Comparison of ENCODE assay signal across 9 cellular contexts in genomic region chr3:194095464-194095863, GRCh38. TPM values are rescaled to one million over a fixed set of nuclear protein-coding genes. Genes with fewer than 3 reads are reported as not detected.
DNase-seq lines count a peak whose midpoint lies in the region; ATAC-seq and TF ChIP-seq lines count a peak whose summit lies in the region.
"Had no signal": no experiment of that assay in that cellular context is flagged by ENCODE, and none has a peak within 500 bp of the region (broad histone marks: within the 10 kb centered on the region; RNA-seq: fewer than 3 reads in every experiment).

No MANE protein-coding gene starts in this region.

- 42% methylated on average over 4 of the region's 4 CpGs for WGBS in right cardiac atrium

- H3K4me1 ChIP-seq in Panc1 (ENCODE audit: control insufficient read depth, insufficient read depth, low read length) (peaks cover 30% of the 10 kb centered on the region), right cardiac atrium (ENCODE audit: control insufficient read depth, insufficient read depth, low read length) (peaks cover 15% of the 10 kb centered on the region)
- no peaks in the 10 kb centered on the region for H3K4me1 ChIP-seq in effector memory CD4-positive, alpha-beta T cell (ENCODE audit: control insufficient read depth, insufficient read depth, low read length, poor library complexity, severe bottlenecking)

- intact Hi-C loops in Panc1 (cut with micrococcal nuclease; ENCODE audit: unreplicated experiment), result no loop called here
- intact Hi-C loops in right cardiac atrium (cut with DNase I), result no loop called here

- no peaks in the 10 kb centered on the region for H3K36me3 ChIP-seq in Panc1 (ENCODE audit: control insufficient read depth, insufficient read depth, low read length)
- H3K36me3 ChIP-seq in effector memory CD4-positive, alpha-beta T cell (ENCODE audit: control insufficient read depth, insufficient read depth, low read length), result no peaks in the 10 kb centered on the region

- H3K4me3 ChIP-seq in Panc1 (ENCODE audit: low read depth in 2 of 2, low read length in 2 of 2) (no peak overlapping the region), right cardiac atrium (ENCODE audit: low read length) (no peak overlapping the region)
- H3K4me3 ChIP-seq in effector memory CD4-positive, alpha-beta T cell (ENCODE audit: insufficient read depth, low read depth, low read length, poor library complexity, severe bottlenecking), result no peak overlapping the region

- POLR2A ChIA-PET in Panc1 (lab: Charles Lee), result no interaction called here

- peak; percentile 11 for DNase-seq in stimulated activated CD4-positive, alpha-beta T cell treated with anti-CD3 and anti-CD28 coated beads, Interleukin-15, amount 100 ng/mL, for 24 hours
- no peak for DNase-seq in stimulated activated CD4-positive, alpha-beta T cell treated with anti-CD3 and anti-CD28 coated beads, Interleukin-4, amount 100 ng/mL, for 24 hours
- DNase-seq in Panc1 (ENCODE audit: low read depth, low spot score) (no peak), right cardiac atrium (peak; percentile 68 to 88 (median 77)), D341Med (ENCODE audit: low spot score) (no peak)
- no peak for DNase-seq in effector memory CD4-positive, alpha-beta T cell
- no peak for DNase-seq in activated naive CD4-positive, alpha-beta T cell (lab: John Stamatoyannopoulos, UW)
- DNase-seq: activated CD8-positive, alpha-beta memory T cell treated with anti-CD3 and anti-CD28 coated beads, Interleukin-2, amount 50 U/mL, for 4 hours had no signal

- ATAC-seq in Panc1 (no peak), right cardiac atrium (peak; percentile 73 to 74), HG02884 (IDR thresholded peaks at IDR 0.05; ENCODE audit: unreplicated experiment) (no peak)

- in situ Hi-C loops in Panc1 (cut with HindIII; ENCODE audit: low pct_unique_long_range_greater_than_20kb, low sequenced_read_pairs), result no loop called here

- H3K27ac ChIP-seq in Panc1 (ENCODE audit: low read length) (0 out of 2 replicates have a peak overlapping the region, but pooled peaks have one; percentile 26), right cardiac atrium (ENCODE audit: low read length) (no peak overlapping the region)
- H3K27ac ChIP-seq in effector memory CD4-positive, alpha-beta T cell (ENCODE audit: insufficient read depth, low read length, poor library complexity, severe bottlenecking), result no peak overlapping the region

- H3K9me3 ChIP-seq in Panc1 (ENCODE audit: control insufficient read depth, insufficient read depth, low read depth, low read length) (no peaks in the 10 kb centered on the region), right cardiac atrium (ENCODE audit: control insufficient read depth, low read length) (no peaks in the 10 kb centered on the region)
- no peaks in the 10 kb centered on the region for H3K9me3 ChIP-seq in effector memory CD4-positive, alpha-beta T cell (ENCODE audit: control insufficient read depth, low read length)

- no peak for TF ChIP-seq CTCF in Panc1 (IDR thresholded peaks at IDR 0.05)

- no TSS peak for BruUV-seq in Panc1 (replicated peaks; lab: Mats Ljungman, UMichigan)

- H3K27me3 ChIP-seq in Panc1 (ENCODE audit: control insufficient read depth, insufficient read depth, low read length) (no peaks in the 10 kb centered on the region), right cardiac atrium (ENCODE audit: control insufficient read depth, insufficient read depth) (no peaks in the 10 kb centered on the region)
- H3K27me3 ChIP-seq in effector memory CD4-positive, alpha-beta T cell (replicated peaks; ENCODE audit: control insufficient read depth, insufficient read depth, low read length, poor library complexity, severe bottlenecking), result no peaks in the 10 kb centered on the region

- CTCF ChIA-PET in Panc1 (lab: Charles Lee), result no interaction called here

RNA-seq across cellular contexts. Expression of gene HES1, which starts 40.5 kb away (rescaled TPM):
- 28.5 TPM for total RNA-seq in Panc1 (2021; ENCODE audit: unreplicated experiment)
- polyA plus RNA-seq in Panc1 (2012; ENCODE audit: insufficient read length), result 33.2 TPM
- total RNA-seq in right cardiac atrium, result 10 to 100 TPM; 22.8 to 59.5 (median 27.8) TPM
- polyA plus RNA-seq in right cardiac atrium, result 31.1 TPM

Comparison
In these comparisons a context has a peak if more than half of its experiments do, and no peak if none do; other contexts are left out.
1. DNase-seq: peak in stimulated activated CD4-positive, alpha-beta T cell treated with anti-CD3 and anti-CD28 coated beads, Interleukin-15, amount 100 ng/mL, for 24 hours (single experiment) and right cardiac atrium (3 of 3); none in stimulated activated CD4-positive, alpha-beta T cell treated with anti-CD3 and anti-CD28 coated beads, Interleukin-4, amount 100 ng/mL, for 24 hours (single experiment), Panc1 (single experiment), D341Med (single experiment), effector memory CD4-positive, alpha-beta T cell (0 of 3) and activated naive CD4-positive, alpha-beta T cell (0 of 4).
2. ATAC-seq: peak in right cardiac atrium (2 of 2); none in Panc1 (single experiment) and HG02884 (single experiment).